In the genomic region with DNA sequence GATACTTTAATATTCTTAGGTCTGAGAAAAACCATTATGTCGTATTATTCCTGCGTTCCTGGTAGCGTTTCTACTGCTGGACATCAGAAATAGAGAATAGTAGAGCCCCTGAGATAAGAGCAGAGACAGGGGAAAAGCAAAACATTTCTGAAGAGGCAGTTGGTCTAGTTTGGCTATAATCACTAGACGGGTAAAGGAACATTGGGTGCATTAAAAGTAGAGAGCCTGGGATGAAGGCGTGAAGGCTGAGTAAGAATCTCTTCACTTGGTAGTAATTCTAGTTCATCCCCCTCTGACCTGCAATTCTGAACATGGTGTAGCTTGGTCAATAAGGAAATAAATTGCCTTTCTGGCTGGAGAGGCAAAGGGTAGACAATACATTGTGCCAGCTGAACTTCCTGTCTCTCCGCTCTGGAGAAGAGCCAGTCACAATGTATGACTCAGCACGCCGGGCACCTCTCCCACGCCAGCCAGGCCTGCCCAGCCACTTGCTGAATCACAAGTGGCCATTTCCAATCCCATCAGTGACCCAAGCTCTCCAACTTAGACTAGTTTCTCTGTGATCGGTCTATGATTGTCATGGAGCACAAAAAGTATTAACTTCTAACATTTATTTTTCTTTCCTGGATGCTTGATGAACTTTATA, we compare ENCODE assay signal across 8 cellular contexts.
DNase-seq lines count a peak whose midpoint lies in the region; ATAC-seq and TF ChIP-seq lines count a peak whose summit lies in the region.

No MANE protein-coding gene starts in this region.

- no peaks in the 10 kb centered on the region for H3K27me3 ChIP-seq in mesendoderm (ENCODE audit: insufficient read depth, low read length, poor library complexity)

- no peaks in the 10 kb centered on the region for H3K4me1 ChIP-seq in mesendoderm (ENCODE audit: control insufficient read depth, low read depth, low read length)

- H2BK15ac ChIP-seq in mesendoderm (replicated peaks; ENCODE audit: low read depth) = no peak overlapping the region

- intact Hi-C loops in activated CD4-positive, alpha-beta T cell treated with anti-CD3 and anti-CD28 coated beads, Interleukin-2, amount 10 ng/mL, durations not matched to agents 24 days and 14 days (cut with micrococcal nuclease) = no loop called here

- H3K23ac ChIP-seq in mesendoderm (ENCODE audit: low read length) = no peak overlapping the region

- peak overlapping the region; percentile 64 for H3K27ac Mint-ChIP-seq in chondrocyte (ENCODE audit: unreplicated experiment)
- H3K27ac Mint-ChIP-seq in activated CD4-positive, alpha-beta T cell treated with anti-CD3 and anti-CD28 coated beads, Interleukin-2, amount 10 ng/mL, durations not matched to agents 24 days and 14 days = no peak overlapping the region

- no peak overlapping the region for H4K8ac ChIP-seq in mesendoderm (ENCODE audit: low read depth, low read length)

- H3K4me1 Mint-ChIP-seq in chondrocyte (ENCODE audit: low read depth) = peaks cover 12% of the 10 kb centered on the region
- H3K4me1 Mint-ChIP-seq in activated CD4-positive, alpha-beta T cell treated with anti-CD3 and anti-CD28 coated beads, Interleukin-2, amount 10 ng/mL, durations not matched to agents 24 days and 14 days = no peaks in the 10 kb centered on the region

- no peaks in the 10 kb centered on the region for H3K79me1 ChIP-seq in mesendoderm (ENCODE audit: low read length)

- no peak overlapping the region for H3K18ac ChIP-seq in mesendoderm (ENCODE audit: low read length)

- H3K36me3 Mint-ChIP-seq in chondrocyte (ENCODE audit: low read depth) = no peaks in the 10 kb centered on the region
- no peaks in the 10 kb centered on the region for H3K36me3 Mint-ChIP-seq in activated CD4-positive, alpha-beta T cell treated with anti-CD3 and anti-CD28 coated beads, Interleukin-2, amount 10 ng/mL, durations not matched to agents 24 days and 14 days (ENCODE audit: low read depth)

- H3K4me3 ChIP-seq in mesendoderm (ENCODE audit: low read length) = no peak overlapping the region

- H3K4me3 Mint-ChIP-seq in chondrocyte (ENCODE audit: unreplicated experiment) = no peak overlapping the region
- no peak overlapping the region for H3K4me3 Mint-ChIP-seq in activated CD4-positive, alpha-beta T cell treated with anti-CD3 and anti-CD28 coated beads, Interleukin-2, amount 10 ng/mL, durations not matched to agents 24 days and 14 days

- no peak overlapping the region for H2BK5ac ChIP-seq in mesendoderm (ENCODE audit: low read length)

- no peaks in the 10 kb centered on the region for H3K79me2 ChIP-seq in mesendoderm (ENCODE audit: control insufficient read depth, insufficient read depth, low read length)

- no peak overlapping the region for H4K5ac ChIP-seq in mesendoderm (ENCODE audit: low read length)

- peaks cover 3% of the 10 kb centered on the region for H3K27me3 Mint-ChIP-seq in chondrocyte (ENCODE audit: low read depth)
- H3K27me3 Mint-ChIP-seq in activated CD4-positive, alpha-beta T cell treated with anti-CD3 and anti-CD28 coated beads, Interleukin-2, amount 10 ng/mL, durations not matched to agents 24 days and 14 days = no peaks in the 10 kb centered on the region

- no peak overlapping the region for H3K9ac ChIP-seq in mesendoderm (ENCODE audit: low read length)

- no peaks in the 10 kb centered on the region for H3K36me3 ChIP-seq in mesendoderm (ENCODE audit: control insufficient read depth, insufficient read depth, low read length)

- ATAC-seq in GM18858 (IDR thresholded peaks at IDR 0.05; ENCODE audit: unreplicated experiment) (no peak), HG02840 (IDR thresholded peaks at IDR 0.05; ENCODE audit: low FRiP score, unreplicated experiment) (no peak), GM18502 (IDR thresholded peaks at IDR 0.05; ENCODE audit: poor library complexity, unreplicated experiment) (no peak)

- DNase-seq in GM04503 (ENCODE audit: low read depth) (peak; percentile 3), NCI-H460 (ENCODE audit: extremely low read depth, low read depth) (peak; percentile 80), chondrocyte (ENCODE audit: low spot score) (no peak), mesendoderm (peak; percentile 33)
- no peak for DNase-seq in activated CD4-positive, alpha-beta T cell treated with anti-CD3 and anti-CD28 coated beads, Interleukin-2, amount 10 ng/mL, durations not matched to agents 24 days and 14 days

- H3K4ac ChIP-seq in mesendoderm (ENCODE audit: low read depth, low read length) = no peak overlapping the region

- WGBS in mesendoderm (ENCODE audit: extremely low coverage, insufficient coverage, low lambda C conversion rate) = no CpG with 5 or more reads among the region's 10 CpGs

- TF ChIP-seq CTCF in chondrocyte (IDR thresholded peaks at IDR 0.05) = no peak

- no peak overlapping the region for H3K27ac ChIP-seq in mesendoderm (ENCODE audit: low read depth, low read length)

- H3K56ac ChIP-seq in mesendoderm (ENCODE audit: low read length) = peak overlapping the region; percentile 7

- no peak overlapping the region for H3K4me2 ChIP-seq in mesendoderm (ENCODE audit: low read length)

- no peak overlapping the region for H2AK5ac ChIP-seq in mesendoderm (ENCODE audit: low read length)

- peaks cover 4% of the 10 kb centered on the region for H3K9me3 Mint-ChIP-seq in chondrocyte (ENCODE audit: low read depth)
- no peaks in the 10 kb centered on the region for H3K9me3 Mint-ChIP-seq in activated CD4-positive, alpha-beta T cell treated with anti-CD3 and anti-CD28 coated beads, Interleukin-2, amount 10 ng/mL, durations not matched to agents 24 days and 14 days

- H2BK120ac ChIP-seq in mesendoderm (ENCODE audit: low read depth, low read length) = no peak overlapping the region

Comparison
In these comparisons a context has a peak if more than half of its experiments do, and no peak if none do; other contexts are left out.
1. DNase-seq: peak in GM04503 (single experiment), NCI-H460 (single experiment) and mesendoderm (single experiment); none in chondrocyte (single experiment) and activated CD4-positive, alpha-beta T cell treated with anti-CD3 and anti-CD28 coated beads, Interleukin-2, amount 10 ng/mL, durations not matched to agents 24 days and 14 days (single experiment).